Comparison of ENCODE assay signal across 1 cellular context in the genomic region with DNA sequence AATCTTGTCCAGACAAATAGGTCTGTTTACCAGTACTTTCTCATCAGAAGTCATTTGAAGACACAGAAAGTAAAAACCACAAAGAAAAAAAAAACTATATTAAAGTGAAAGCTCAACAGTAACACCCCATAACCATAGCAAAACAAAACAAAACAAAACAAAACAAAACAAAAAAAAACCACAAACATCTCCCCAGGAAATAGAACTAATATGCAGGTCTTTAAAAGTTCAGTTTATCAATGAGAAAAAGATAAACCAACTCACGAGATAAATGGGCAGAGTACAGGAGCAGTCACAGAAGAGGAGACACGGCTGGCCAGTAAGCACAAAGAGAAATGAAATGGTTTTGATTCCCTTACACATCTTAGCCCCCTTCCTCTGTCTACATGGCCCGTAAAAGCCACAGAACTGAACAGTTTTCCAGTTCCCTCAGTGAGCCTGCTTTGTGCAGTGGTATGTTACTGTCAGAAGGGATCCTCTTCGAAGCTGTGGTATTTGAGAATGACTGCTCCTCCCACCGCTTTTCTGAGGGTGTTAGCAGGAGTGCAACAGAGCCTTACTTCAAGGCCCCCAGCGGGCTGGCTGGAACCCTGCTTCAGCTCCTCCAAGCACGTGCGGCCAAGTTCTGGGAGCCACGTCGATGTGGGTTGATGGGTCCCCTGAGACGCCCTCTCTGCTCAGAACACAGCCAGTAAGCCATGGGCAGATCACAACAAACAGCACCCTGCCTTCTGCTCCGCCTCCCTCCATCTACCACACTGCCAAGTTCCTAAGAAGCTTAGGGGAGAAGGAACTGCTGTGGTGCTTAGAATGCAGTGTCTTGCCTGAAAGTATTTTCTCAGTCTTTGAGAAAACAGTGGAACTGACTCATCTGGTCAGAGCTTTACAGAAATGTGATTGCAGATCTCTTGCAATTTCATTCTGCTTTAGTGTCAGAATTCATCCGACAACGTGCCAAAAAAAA.
TF ChIP-seq lines count a peak whose summit lies in the region.

No MANE protein-coding gene starts in this region.

TF ChIP-seq in HEK293, 187 proteins besides CTCF, POLR2A, EP300 and RAD21 (continued from another document and continues in another):
- TF ChIP-seq, protein P1, sequence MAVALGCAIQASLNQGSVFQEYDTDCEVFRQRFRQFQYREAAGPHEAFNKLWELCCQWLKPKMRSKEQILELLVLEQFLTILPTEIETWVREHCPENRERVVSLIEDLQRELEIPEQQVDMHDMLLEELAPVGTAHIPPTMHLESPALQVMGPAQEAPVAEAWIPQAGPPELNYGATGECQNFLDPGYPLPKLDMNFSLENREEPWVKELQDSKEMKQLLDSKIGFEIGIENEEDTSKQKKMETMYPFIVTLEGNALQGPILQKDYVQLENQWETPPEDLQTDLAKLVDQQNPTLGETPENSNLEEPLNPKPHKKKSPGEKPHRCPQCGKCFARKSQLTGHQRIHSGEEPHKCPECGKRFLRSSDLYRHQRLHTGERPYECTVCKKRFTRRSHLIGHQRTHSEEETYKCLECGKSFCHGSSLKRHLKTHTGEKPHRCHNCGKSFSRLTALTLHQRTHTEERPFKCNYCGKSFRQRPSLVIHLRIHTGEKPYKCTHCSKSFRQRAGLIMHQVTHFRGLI (tag by site-specific recombination; IDR thresholded peaks at IDR 0.05) = no peak
- no peak for TF ChIP-seq ZNF169 (tag by site-specific recombination; IDR thresholded peaks at IDR 0.05)
- TF ChIP-seq WT1 (tag by site-specific recombination; IDR thresholded peaks at IDR 0.05) = peak; percentile 55; the same call in 1 of the 2 replicates
- peak; percentile 62 for TF ChIP-seq TRIM28 (IDR thresholded peaks at IDR 0.05; ENCODE audit: borderline replicate concordance, low read length)
- TF ChIP-seq, protein P2, sequence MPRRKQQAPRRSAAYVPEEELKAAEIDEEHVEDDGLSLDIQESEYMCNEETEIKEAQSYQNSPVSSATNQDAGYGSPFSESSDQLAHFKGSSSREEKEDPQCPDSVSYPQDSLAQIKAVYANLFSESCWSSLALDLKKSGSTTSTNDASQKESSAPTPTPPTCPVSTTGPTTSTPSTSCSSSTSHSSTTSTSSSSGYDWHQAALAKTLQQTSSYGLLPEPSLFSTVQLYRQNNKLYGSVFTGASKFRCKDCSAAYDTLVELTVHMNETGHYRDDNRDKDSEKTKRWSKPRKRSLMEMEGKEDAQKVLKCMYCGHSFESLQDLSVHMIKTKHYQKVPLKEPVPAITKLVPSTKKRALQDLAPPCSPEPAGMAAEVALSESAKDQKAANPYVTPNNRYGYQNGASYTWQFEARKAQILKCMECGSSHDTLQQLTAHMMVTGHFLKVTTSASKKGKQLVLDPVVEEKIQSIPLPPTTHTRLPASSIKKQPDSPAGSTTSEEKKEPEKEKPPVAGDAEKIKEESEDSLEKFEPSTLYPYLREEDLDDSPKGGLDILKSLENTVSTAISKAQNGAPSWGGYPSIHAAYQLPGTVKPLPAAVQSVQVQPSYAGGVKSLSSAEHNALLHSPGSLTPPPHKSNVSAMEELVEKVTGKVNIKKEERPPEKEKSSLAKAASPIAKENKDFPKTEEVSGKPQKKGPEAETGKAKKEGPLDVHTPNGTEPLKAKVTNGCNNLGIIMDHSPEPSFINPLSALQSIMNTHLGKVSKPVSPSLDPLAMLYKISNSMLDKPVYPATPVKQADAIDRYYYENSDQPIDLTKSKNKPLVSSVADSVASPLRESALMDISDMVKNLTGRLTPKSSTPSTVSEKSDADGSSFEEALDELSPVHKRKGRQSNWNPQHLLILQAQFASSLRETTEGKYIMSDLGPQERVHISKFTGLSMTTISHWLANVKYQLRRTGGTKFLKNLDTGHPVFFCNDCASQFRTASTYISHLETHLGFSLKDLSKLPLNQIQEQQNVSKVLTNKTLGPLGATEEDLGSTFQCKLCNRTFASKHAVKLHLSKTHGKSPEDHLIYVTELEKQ (tag by site-specific recombination; IDR thresholded peaks at IDR 0.05; ENCODE audit: borderline replicate concordance) = no peak
- TF ChIP-seq ZNF521 (tag by site-specific recombination; IDR thresholded peaks at IDR 0.05) = no peak
- 0 out of 2 replicates have a peak, but pooled peaks have one; percentile 4 for TF ChIP-seq ZNF391 (tag by site-specific recombination; IDR thresholded peaks at IDR 0.05; ENCODE audit: borderline replicate concordance, low read depth)
- no peak for TF ChIP-seq ZNF433 (tag by site-specific recombination; IDR thresholded peaks at IDR 0.05; ENCODE audit: low read depth)
- peak; percentile 82 for TF ChIP-seq ZFHX2 (tag by site-specific recombination; conservative IDR thresholded peaks at IDR 0.05)
- no peak for TF ChIP-seq ZNF239 (tag by site-specific recombination; IDR thresholded peaks at IDR 0.05)
- no peak for TF ChIP-seq ZNF174 (tag by site-specific recombination; IDR thresholded peaks at IDR 0.05)
- TF ChIP-seq ZNF354C (tag by site-specific recombination; IDR thresholded peaks at IDR 0.05; ENCODE audit: borderline replicate concordance, low read depth) = no peak
- TF ChIP-seq, protein P3, sequence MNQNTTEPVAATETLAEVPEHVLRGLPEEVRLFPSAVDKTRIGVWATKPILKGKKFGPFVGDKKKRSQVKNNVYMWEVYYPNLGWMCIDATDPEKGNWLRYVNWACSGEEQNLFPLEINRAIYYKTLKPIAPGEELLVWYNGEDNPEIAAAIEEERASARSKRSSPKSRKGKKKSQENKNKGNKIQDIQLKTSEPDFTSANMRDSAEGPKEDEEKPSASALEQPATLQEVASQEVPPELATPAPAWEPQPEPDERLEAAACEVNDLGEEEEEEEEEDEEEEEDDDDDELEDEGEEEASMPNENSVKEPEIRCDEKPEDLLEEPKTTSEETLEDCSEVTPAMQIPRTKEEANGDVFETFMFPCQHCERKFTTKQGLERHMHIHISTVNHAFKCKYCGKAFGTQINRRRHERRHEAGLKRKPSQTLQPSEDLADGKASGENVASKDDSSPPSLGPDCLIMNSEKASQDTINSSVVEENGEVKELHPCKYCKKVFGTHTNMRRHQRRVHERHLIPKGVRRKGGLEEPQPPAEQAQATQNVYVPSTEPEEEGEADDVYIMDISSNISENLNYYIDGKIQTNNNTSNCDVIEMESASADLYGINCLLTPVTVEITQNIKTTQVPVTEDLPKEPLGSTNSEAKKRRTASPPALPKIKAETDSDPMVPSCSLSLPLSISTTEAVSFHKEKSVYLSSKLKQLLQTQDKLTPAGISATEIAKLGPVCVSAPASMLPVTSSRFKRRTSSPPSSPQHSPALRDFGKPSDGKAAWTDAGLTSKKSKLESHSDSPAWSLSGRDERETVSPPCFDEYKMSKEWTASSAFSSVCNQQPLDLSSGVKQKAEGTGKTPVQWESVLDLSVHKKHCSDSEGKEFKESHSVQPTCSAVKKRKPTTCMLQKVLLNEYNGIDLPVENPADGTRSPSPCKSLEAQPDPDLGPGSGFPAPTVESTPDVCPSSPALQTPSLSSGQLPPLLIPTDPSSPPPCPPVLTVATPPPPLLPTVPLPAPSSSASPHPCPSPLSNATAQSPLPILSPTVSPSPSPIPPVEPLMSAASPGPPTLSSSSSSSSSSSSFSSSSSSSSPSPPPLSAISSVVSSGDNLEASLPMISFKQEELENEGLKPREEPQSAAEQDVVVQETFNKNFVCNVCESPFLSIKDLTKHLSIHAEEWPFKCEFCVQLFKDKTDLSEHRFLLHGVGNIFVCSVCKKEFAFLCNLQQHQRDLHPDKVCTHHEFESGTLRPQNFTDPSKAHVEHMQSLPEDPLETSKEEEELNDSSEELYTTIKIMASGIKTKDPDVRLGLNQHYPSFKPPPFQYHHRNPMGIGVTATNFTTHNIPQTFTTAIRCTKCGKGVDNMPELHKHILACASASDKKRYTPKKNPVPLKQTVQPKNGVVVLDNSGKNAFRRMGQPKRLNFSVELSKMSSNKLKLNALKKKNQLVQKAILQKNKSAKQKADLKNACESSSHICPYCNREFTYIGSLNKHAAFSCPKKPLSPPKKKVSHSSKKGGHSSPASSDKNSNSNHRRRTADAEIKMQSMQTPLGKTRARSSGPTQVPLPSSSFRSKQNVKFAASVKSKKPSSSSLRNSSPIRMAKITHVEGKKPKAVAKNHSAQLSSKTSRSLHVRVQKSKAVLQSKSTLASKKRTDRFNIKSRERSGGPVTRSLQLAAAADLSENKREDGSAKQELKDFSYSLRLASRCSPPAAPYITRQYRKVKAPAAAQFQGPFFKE (tag by site-specific recombination; IDR thresholded peaks at IDR 0.05; ENCODE audit: borderline replicate concordance) = no peak
- peak; percentile 95 for TF ChIP-seq ZBTB48 (tag by site-specific recombination; IDR thresholded peaks at IDR 0.05)
- TF ChIP-seq ZNF785 (tag by site-specific recombination; IDR thresholded peaks at IDR 0.05) = no peak
- no peak for TF ChIP-seq ZNF350 (tag by site-specific recombination; IDR thresholded peaks at IDR 0.05)
- no peak for TF ChIP-seq ZNF184 (tag by site-specific recombination; IDR thresholded peaks at IDR 0.05)
- TF ChIP-seq, protein P4, sequence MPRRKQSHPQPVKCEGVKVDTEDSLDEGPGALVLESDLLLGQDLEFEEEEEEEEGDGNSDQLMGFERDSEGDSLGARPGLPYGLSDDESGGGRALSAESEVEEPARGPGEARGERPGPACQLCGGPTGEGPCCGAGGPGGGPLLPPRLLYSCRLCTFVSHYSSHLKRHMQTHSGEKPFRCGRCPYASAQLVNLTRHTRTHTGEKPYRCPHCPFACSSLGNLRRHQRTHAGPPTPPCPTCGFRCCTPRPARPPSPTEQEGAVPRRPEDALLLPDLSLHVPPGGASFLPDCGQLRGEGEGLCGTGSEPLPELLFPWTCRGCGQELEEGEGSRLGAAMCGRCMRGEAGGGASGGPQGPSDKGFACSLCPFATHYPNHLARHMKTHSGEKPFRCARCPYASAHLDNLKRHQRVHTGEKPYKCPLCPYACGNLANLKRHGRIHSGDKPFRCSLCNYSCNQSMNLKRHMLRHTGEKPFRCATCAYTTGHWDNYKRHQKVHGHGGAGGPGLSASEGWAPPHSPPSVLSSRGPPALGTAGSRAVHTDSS (tag by site-specific recombination; IDR thresholded peaks at IDR 0.05) = no peak
- TF ChIP-seq, protein P5, sequence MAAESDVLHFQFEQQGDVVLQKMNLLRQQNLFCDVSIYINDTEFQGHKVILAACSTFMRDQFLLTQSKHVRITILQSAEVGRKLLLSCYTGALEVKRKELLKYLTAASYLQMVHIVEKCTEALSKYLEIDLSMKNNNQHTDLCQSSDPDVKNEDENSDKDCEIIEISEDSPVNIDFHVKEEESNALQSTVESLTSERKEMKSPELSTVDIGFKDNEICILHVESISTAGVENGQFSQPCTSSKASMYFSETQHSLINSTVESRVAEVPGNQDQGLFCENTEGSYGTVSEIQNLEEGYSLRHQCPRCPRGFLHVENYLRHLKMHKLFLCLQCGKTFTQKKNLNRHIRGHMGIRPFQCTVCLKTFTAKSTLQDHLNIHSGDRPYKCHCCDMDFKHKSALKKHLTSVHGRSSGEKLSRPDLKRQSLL (tag by site-specific recombination; IDR thresholded peaks at IDR 0.05) = no peak
- peak; percentile 29; the same call in 1 of the 2 replicates for TF ChIP-seq ZSCAN16 (tag by site-specific recombination; IDR thresholded peaks at IDR 0.05)
- TF ChIP-seq YY1 (tag by site-specific recombination; IDR thresholded peaks at IDR 0.05) = no peak
- TF ChIP-seq, protein P6, sequence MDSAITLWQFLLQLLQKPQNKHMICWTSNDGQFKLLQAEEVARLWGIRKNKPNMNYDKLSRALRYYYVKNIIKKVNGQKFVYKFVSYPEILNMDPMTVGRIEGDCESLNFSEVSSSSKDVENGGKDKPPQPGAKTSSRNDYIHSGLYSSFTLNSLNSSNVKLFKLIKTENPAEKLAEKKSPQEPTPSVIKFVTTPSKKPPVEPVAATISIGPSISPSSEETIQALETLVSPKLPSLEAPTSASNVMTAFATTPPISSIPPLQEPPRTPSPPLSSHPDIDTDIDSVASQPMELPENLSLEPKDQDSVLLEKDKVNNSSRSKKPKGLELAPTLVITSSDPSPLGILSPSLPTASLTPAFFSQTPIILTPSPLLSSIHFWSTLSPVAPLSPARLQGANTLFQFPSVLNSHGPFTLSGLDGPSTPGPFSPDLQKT (IDR thresholded peaks at IDR 0.05; ENCODE audit: borderline replicate concordance, low read depth, low read length) = no peak
- no peak for TF ChIP-seq ZNF596 (tag by site-specific recombination; IDR thresholded peaks at IDR 0.05)
- TF ChIP-seq ZNF830 (tag by site-specific recombination; IDR thresholded peaks at IDR 0.05; ENCODE audit: low read depth) = no peak
- TF ChIP-seq ZNF585B (tag by site-specific recombination; IDR thresholded peaks at IDR 0.05) = no peak
- TF ChIP-seq BCL11B (tag by site-specific recombination; IDR thresholded peaks at IDR 0.05; ENCODE audit: low read depth) = no peak
- peak; percentile 81 for TF ChIP-seq ZBTB17 (tag by site-specific recombination; IDR thresholded peaks at IDR 0.05)
- TF ChIP-seq ZBTB21 (tag by site-specific recombination; IDR thresholded peaks at IDR 0.05) = no peak
- no peak for TF ChIP-seq ZNF155 (tag by site-specific recombination; IDR thresholded peaks at IDR 0.05)
- no peak for TF ChIP-seq ZNF747 (tag by site-specific recombination; IDR thresholded peaks at IDR 0.05)
- peak; percentile 74 for TF ChIP-seq ZNF335 (tag by site-specific recombination; conservative IDR thresholded peaks at IDR 0.05)
- no peak for TF ChIP-seq ZSCAN23 (tag by site-specific recombination; IDR thresholded peaks at IDR 0.05)
- TF ChIP-seq ZSCAN30 (tag by site-specific recombination; IDR thresholded peaks at IDR 0.05) = no peak
- TF ChIP-seq ZNF629 (tag by site-specific recombination; IDR thresholded peaks at IDR 0.05) = peak; percentile 23; the same call in 1 of the 2 replicates
- no peak for TF ChIP-seq ZNF791 (tag by site-specific recombination; IDR thresholded peaks at IDR 0.05)
- TF ChIP-seq MEIS1 (CRISPR knock-in tag; IDR thresholded peaks at IDR 0.05; ENCODE audit: borderline replicate concordance) = no peak
- TF ChIP-seq, protein P7, sequence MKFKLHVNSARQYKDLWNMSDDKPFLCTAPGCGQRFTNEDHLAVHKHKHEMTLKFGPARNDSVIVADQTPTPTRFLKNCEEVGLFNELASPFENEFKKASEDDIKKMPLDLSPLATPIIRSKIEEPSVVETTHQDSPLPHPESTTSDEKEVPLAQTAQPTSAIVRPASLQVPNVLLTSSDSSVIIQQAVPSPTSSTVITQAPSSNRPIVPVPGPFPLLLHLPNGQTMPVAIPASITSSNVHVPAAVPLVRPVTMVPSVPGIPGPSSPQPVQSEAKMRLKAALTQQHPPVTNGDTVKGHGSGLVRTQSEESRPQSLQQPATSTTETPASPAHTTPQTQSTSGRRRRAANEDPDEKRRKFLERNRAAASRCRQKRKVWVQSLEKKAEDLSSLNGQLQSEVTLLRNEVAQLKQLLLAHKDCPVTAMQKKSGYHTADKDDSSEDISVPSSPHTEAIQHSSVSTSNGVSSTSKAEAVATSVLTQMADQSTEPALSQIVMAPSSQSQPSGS (tag by site-specific recombination; IDR thresholded peaks at IDR 0.05; ENCODE audit: low read depth) = no peak
- no peak for TF ChIP-seq KLF7 (tag by site-specific recombination; IDR thresholded peaks at IDR 0.05; ENCODE audit: borderline replicate concordance)
- TF ChIP-seq SALL2 (tag by site-specific recombination; IDR thresholded peaks at IDR 0.05; ENCODE audit: borderline replicate concordance) = no peak
- TF ChIP-seq ZNF561 (tag by site-specific recombination; IDR thresholded peaks at IDR 0.05; ENCODE audit: borderline replicate concordance) = no peak
- no peak for TF ChIP-seq ZNF529 (tag by site-specific recombination; IDR thresholded peaks at IDR 0.05; ENCODE audit: insufficient replicate concordance)
- TF ChIP-seq, protein P8, sequence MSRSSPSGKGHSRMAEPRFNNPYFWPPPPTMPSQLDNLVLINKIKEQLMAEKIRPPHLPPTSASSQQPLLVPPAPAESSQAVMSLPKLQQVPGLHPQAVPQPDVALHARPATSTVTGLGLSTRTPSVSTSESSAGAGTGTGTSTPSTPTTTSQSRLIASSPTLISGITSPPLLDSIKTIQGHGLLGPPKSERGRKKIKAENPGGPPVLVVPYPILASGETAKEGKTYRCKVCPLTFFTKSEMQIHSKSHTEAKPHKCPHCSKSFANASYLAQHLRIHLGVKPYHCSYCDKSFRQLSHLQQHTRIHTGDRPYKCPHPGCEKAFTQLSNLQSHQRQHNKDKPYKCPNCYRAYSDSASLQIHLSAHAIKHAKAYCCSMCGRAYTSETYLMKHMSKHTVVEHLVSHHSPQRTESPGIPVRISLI (tag by site-specific recombination; IDR thresholded peaks at IDR 0.05) = 0 out of 2 replicates have a peak, but pooled peaks have one; percentile 50
